In genomic region chr11:69524291-69524882, GRCh38 we compare ENCODE assay signal across 14 cellular contexts. TPM values are rescaled to one million over a fixed set of nuclear protein-coding genes. Genes with fewer than 3 reads are reported as not detected.
DNase-seq lines count a peak whose midpoint lies in the region; ATAC-seq and TF ChIP-seq lines count a peak whose summit lies in the region.
"Had no signal": no experiment of that assay in that cellular context is flagged by ENCODE, and none has a peak within 500 bp of the region (broad histone marks: within the 10 kb centered on the region; RNA-seq: fewer than 3 reads in every experiment).

No MANE protein-coding gene starts in this region.

- peaks cover 12% of the 10 kb centered on the region for H3K27me3 Mint-ChIP-seq in CD8-positive, alpha-beta T cell (ENCODE audit: low read depth)

- H3K4me3 ChIP-seq in osteoblast (ENCODE audit: insufficient read depth, low read length): peak overlapping the region; percentile 36
- H3K4me3 ChIP-seq in CD8-positive, alpha-beta T cell (ENCODE audit: low read depth, low read length): no peak overlapping the region
- H3K4me3 ChIP-seq: HAP-1 had no signal

- POLR2A ChIA-PET in CD8-positive, alpha-beta T cell (lab: Charles Lee): no interaction called here

- H3K79me2 ChIP-seq in osteoblast (ENCODE audit: insufficient read depth, low read length): peaks cover 7% of the 10 kb centered on the region

- no peaks in the 10 kb centered on the region for H4K20me1 ChIP-seq in osteoblast (ENCODE audit: insufficient read depth, low read length)

- DNase-seq in ELF-1 (ENCODE audit: low read depth, low spot score) (peak; percentile 65), SW480 (ENCODE audit: low spot score) (peak; percentile 93), fibroblast of gingiva (ENCODE audit: low read depth) (peak; percentile 51), osteoblast (ENCODE audit: insufficient read length, low spot score, missing footprints) (peak; percentile 93), cerebellar cortex (ENCODE audit: low spot score) (no peak), C1 segment of cervical spinal cord (lab: John Stamatoyannopoulos, UW) (no peak)
- no peak for DNase-seq in CD8-positive, alpha-beta T cell
- DNase-seq: caudate nucleus; MM.1S; stimulated activated naive CD4-positive, alpha-beta T cell had no signal

- H3K4me1 Mint-ChIP-seq in CD8-positive, alpha-beta T cell (ENCODE audit: low read depth): no peaks in the 10 kb centered on the region
- H3K4me1 Mint-ChIP-seq: CD8-positive, alpha-beta memory T cell had no signal

- TF ChIP-seq CTCF in osteoblast (IDR thresholded peaks at IDR 0.05; ENCODE audit: extremely low read depth, low read depth, low read length): no peak
- no peak for TF ChIP-seq CTCF in CD8-positive, alpha-beta T cell (IDR thresholded peaks at IDR 0.05)

- intact Hi-C loops in CD8-positive, alpha-beta T cell (cut with DNase I, micrococcal nuclease): no loop called here

- ATAC-seq in CD8-positive, alpha-beta T cell: no peak

- no peaks in the 10 kb centered on the region for H3K9me3 ChIP-seq in osteoblast (ENCODE audit: low read depth, low read length)
- no peaks in the 10 kb centered on the region for H3K9me3 ChIP-seq in CD8-positive, alpha-beta T cell (ENCODE audit: low read length)
- H3K9me3 ChIP-seq: HAP-1 had no signal

- no peaks in the 10 kb centered on the region for H3K36me3 ChIP-seq in osteoblast (ENCODE audit: insufficient read depth, low read length)
- no peaks in the 10 kb centered on the region for H3K36me3 ChIP-seq in CD8-positive, alpha-beta T cell (ENCODE audit: insufficient read depth, low read length)
- H3K36me3 ChIP-seq: HAP-1 had no signal

- no peaks in the 10 kb centered on the region for H3K27me3 ChIP-seq in osteoblast (ENCODE audit: insufficient read depth, low read length)
- no peaks in the 10 kb centered on the region for H3K27me3 ChIP-seq in CD8-positive, alpha-beta T cell (ENCODE audit: insufficient read depth, low read length)

- H3K4me3 Mint-ChIP-seq in CD8-positive, alpha-beta T cell: no peak overlapping the region
- H3K4me3 Mint-ChIP-seq: CD8-positive, alpha-beta memory T cell had no signal

- peaks cover 15% of the 10 kb centered on the region for H3K4me1 ChIP-seq in osteoblast (ENCODE audit: insufficient read depth, low read length)
- no peaks in the 10 kb centered on the region for H3K4me1 ChIP-seq in CD8-positive, alpha-beta T cell (ENCODE audit: insufficient read depth, low read length)

- H3K27ac ChIP-seq in osteoblast (ENCODE audit: low read depth, low read length): peak overlapping the region; percentile 2
- no peak overlapping the region for H3K27ac ChIP-seq in CD8-positive, alpha-beta T cell (ENCODE audit: low read depth, low read length)

- no peaks in the 10 kb centered on the region for H3K36me3 Mint-ChIP-seq in CD8-positive, alpha-beta T cell
- H3K36me3 Mint-ChIP-seq: CD8-positive, alpha-beta memory T cell had no signal

- peak overlapping the region; percentile 60 for H2AFZ ChIP-seq in osteoblast (ENCODE audit: low read length)

- CTCF ChIA-PET in CD8-positive, alpha-beta T cell (lab: Charles Lee): no interaction called here

- H3K27ac Mint-ChIP-seq in CD8-positive, alpha-beta T cell: no peak overlapping the region
- H3K27ac Mint-ChIP-seq: CD8-positive, alpha-beta memory T cell had no signal

- peak overlapping the region; percentile 65 for H3K4me2 ChIP-seq in osteoblast (ENCODE audit: insufficient read depth, low read length)

- H3K9me3 Mint-ChIP-seq in CD8-positive, alpha-beta T cell: no peaks in the 10 kb centered on the region
- H3K9me3 Mint-ChIP-seq: CD8-positive, alpha-beta memory T cell had no signal

RNA-seq across cellular contexts. Expression of gene LINC01488, which starts 42.9 kb away (rescaled TPM):
- not detected in 2 replicates for total RNA-seq in osteoblast
- total RNA-seq in CD8-positive, alpha-beta T cell: not detected
- total RNA-seq: activated CD8-positive, alpha-beta memory T cell treated with anti-CD3 and anti-CD28 coated beads for 36 hours; CD8-positive, alpha-beta memory T cell; renal cortical epithelial cell had no signal

Comparison
In these comparisons a context has a peak if more than half of its experiments do, and no peak if none do; other contexts are left out.
1. DNase-seq: peak in ELF-1 (single experiment), SW480 (single experiment), fibroblast of gingiva (single experiment) and osteoblast (single experiment); none in cerebellar cortex (single experiment), CD8-positive, alpha-beta T cell (0 of 7) and C1 segment of cervical spinal cord (0 of 14).